In genomic region chr5:115842952-115843351, GRCh38 we compare ENCODE assay signal across 8 cellular contexts. TPM values are rescaled to one million over a fixed set of nuclear protein-coding genes. Genes with fewer than 3 reads are reported as not detected.
DNase-seq lines count a peak whose midpoint lies in the region; ATAC-seq and TF ChIP-seq lines count a peak whose summit lies in the region.

No MANE protein-coding gene starts in this region.

- H3K9me3 Mint-ChIP-seq in activated naive CD4-positive, alpha-beta T cell treated with anti-CD3 and anti-CD28 coated beads, Interleukin-2, amount 50 U/mL, for 24 hours = no peaks in the 10 kb centered on the region
- no peaks in the 10 kb centered on the region for H3K9me3 Mint-ChIP-seq in activated naive CD8-positive, alpha-beta T cell treated with anti-CD3 and anti-CD28 coated beads for 36 hours
- no peaks in the 10 kb centered on the region for H3K9me3 Mint-ChIP-seq in type B pancreatic cell

- peaks cover 53% of the 10 kb centered on the region for H3K4me1 Mint-ChIP-seq in activated naive CD4-positive, alpha-beta T cell treated with anti-CD3 and anti-CD28 coated beads, Interleukin-2, amount 50 U/mL, for 24 hours
- H3K4me1 Mint-ChIP-seq in activated naive CD8-positive, alpha-beta T cell treated with anti-CD3 and anti-CD28 coated beads for 36 hours = peaks cover 45% of the 10 kb centered on the region
- peaks cover 33% of the 10 kb centered on the region for H3K4me1 Mint-ChIP-seq in type B pancreatic cell (ENCODE audit: unreplicated experiment)

- H3K27ac ChIP-seq in liver (ENCODE audit: low read depth in 1 of 2, low read length in 2 of 2) = peak overlapping the region; percentile 88 to 93

- H3K36me3 ChIP-seq in liver (ENCODE audit: control insufficient read depth in 4 of 4, insufficient read depth in 3 of 4, low read depth in 1 of 4, low read length in 3 of 4) = no peaks in the 10 kb centered on the region

- ATAC-seq in HG03469 (IDR thresholded peaks at IDR 0.05; ENCODE audit: unreplicated experiment) = no peak
- no peak for ATAC-seq in HG02623 (IDR thresholded peaks at IDR 0.05; ENCODE audit: unreplicated experiment)

- no peak for TF ChIP-seq RAD21 in liver (IDR thresholded peaks at IDR 0.05)

- H3K9me3 ChIP-seq in liver (ENCODE audit: control insufficient read depth in 4 of 4, low read length in 3 of 4) = no peaks in the 10 kb centered on the region

- H3K4me3 Mint-ChIP-seq in activated naive CD4-positive, alpha-beta T cell treated with anti-CD3 and anti-CD28 coated beads, Interleukin-2, amount 50 U/mL, for 24 hours = peak overlapping the region; percentile 98
- H3K4me3 Mint-ChIP-seq in activated naive CD8-positive, alpha-beta T cell treated with anti-CD3 and anti-CD28 coated beads for 36 hours = peak overlapping the region; percentile 95
- peak overlapping the region; percentile 96 for H3K4me3 Mint-ChIP-seq in type B pancreatic cell

- H3K4me1 ChIP-seq in liver (ENCODE audit: control insufficient read depth in 4 of 4, insufficient read depth in 4 of 4, low read length in 3 of 4) = peaks cover 0 to 44% (median 32%) of the 10 kb centered on the region in 4 donors

- peak overlapping the region; percentile 93 for H3K27ac Mint-ChIP-seq in activated naive CD4-positive, alpha-beta T cell treated with anti-CD3 and anti-CD28 coated beads, Interleukin-2, amount 50 U/mL, for 24 hours
- peak overlapping the region; percentile 90 for H3K27ac Mint-ChIP-seq in activated naive CD8-positive, alpha-beta T cell treated with anti-CD3 and anti-CD28 coated beads for 36 hours
- H3K27ac Mint-ChIP-seq in type B pancreatic cell = peak overlapping the region; percentile 93

- H3K9ac ChIP-seq in liver (ENCODE audit: low read depth in 1 of 2, low read length in 2 of 2) = peak overlapping the region; percentile 23 to 98

- no peak for DNase-seq in activated naive CD4-positive, alpha-beta T cell (lab: John Stamatoyannopoulos, UW)
- no peak for DNase-seq in activated naive CD8-positive, alpha-beta T cell treated with anti-CD3 and anti-CD28 coated beads for 36 hours
- no peak for DNase-seq in type B pancreatic cell (ENCODE audit: extremely low spot score, unreplicated experiment)
- DNase-seq in central memory CD4-positive, alpha-beta T cell = no peak

- peak overlapping the region; percentile 72 to 100 (median 73) for H3K4me3 ChIP-seq in liver (ENCODE audit: low read depth in 1 of 3, low read length in 3 of 3)

- H3K27me3 ChIP-seq in liver (ENCODE audit: control insufficient read depth in 4 of 4, insufficient read depth in 4 of 4, low read length in 3 of 4) = no peaks in the 10 kb centered on the region

- TF ChIP-seq CTCF in liver (IDR thresholded peaks at IDR 0.05; ENCODE audit: low read depth, low read length, missing input control) (no peak), type B pancreatic cell (conservative IDR thresholded peaks at IDR 0.05) (no peak)

- WGBS in liver = 5% methylated on average over 3 of the region's 3 CpGs

- no peaks in the 10 kb centered on the region for H3K36me3 Mint-ChIP-seq in activated naive CD4-positive, alpha-beta T cell treated with anti-CD3 and anti-CD28 coated beads, Interleukin-2, amount 50 U/mL, for 24 hours
- peaks cover 9% of the 10 kb centered on the region for H3K36me3 Mint-ChIP-seq in activated naive CD8-positive, alpha-beta T cell treated with anti-CD3 and anti-CD28 coated beads for 36 hours
- H3K36me3 Mint-ChIP-seq in type B pancreatic cell = no peaks in the 10 kb centered on the region

- no peaks in the 10 kb centered on the region for H3K27me3 Mint-ChIP-seq in activated naive CD4-positive, alpha-beta T cell treated with anti-CD3 and anti-CD28 coated beads, Interleukin-2, amount 50 U/mL, for 24 hours
- H3K27me3 Mint-ChIP-seq in activated naive CD8-positive, alpha-beta T cell treated with anti-CD3 and anti-CD28 coated beads for 36 hours = no peaks in the 10 kb centered on the region
- H3K27me3 Mint-ChIP-seq in type B pancreatic cell = no peaks in the 10 kb centered on the region

TF ChIP-seq in liver, 16 proteins besides CTCF, POLR2A, EP300 and RAD21:
- TF ChIP-seq REST (IDR thresholded peaks at IDR 0.05) = no peak
- no peak for TF ChIP-seq RXRA (IDR thresholded peaks at IDR 0.05)
- no peak for TF ChIP-seq YY1 (IDR thresholded peaks at IDR 0.05)
- TF ChIP-seq, protein P1, sequence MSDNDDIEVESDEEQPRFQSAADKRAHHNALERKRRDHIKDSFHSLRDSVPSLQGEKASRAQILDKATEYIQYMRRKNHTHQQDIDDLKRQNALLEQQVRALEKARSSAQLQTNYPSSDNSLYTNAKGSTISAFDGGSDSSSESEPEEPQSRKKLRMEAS (IDR thresholded peaks at IDR 0.05) = no peak
- no peak for TF ChIP-seq ZBTB33 (IDR thresholded peaks at IDR 0.05)
- TF ChIP-seq SP1 (IDR thresholded peaks at IDR 0.05) = no peak
- TF ChIP-seq FOXA2 (IDR thresholded peaks at IDR 0.05) = no peak
- TF ChIP-seq NR2F2 (IDR thresholded peaks at IDR 0.05) = no peak
- TF ChIP-seq JUND (IDR thresholded peaks at IDR 0.05) = no peak
- no peak for TF ChIP-seq TAF1 (conservative IDR thresholded peaks at IDR 0.05)
- no peak for TF ChIP-seq GABPA (IDR thresholded peaks at IDR 0.05 in 1 of 2, conservative IDR thresholded peaks at IDR 0.05 in 1 of 2)
- no peak for TF ChIP-seq ATF3 (IDR thresholded peaks at IDR 0.05)
- TF ChIP-seq HNF4A (conservative IDR thresholded peaks at IDR 0.05) = no peak
- no peak for TF ChIP-seq EGR1 (IDR thresholded peaks at IDR 0.05; ENCODE audit: low read depth in 2 of 2)
- no peak for TF ChIP-seq HNF4G (IDR thresholded peaks at IDR 0.05)
- no peak for TF ChIP-seq FOXA1 (IDR thresholded peaks at IDR 0.05)

RNA-seq across cellular contexts. Expression of gene AP3S1, which starts 1.2 kb away (rescaled TPM):
- total RNA-seq in activated naive CD8-positive, alpha-beta T cell treated with anti-CD3 and anti-CD28 coated beads for 36 hours = 10 to 100 TPM; 91.7 to 96.8 TPM
- total RNA-seq in liver (10 to 100 TPM; 40.4 to 41.5 TPM), type B pancreatic cell (ENCODE audit: low replicate concordance) (77.5 and 78.1 TPM in 2 replicates)
- polyA plus RNA-seq in liver = 10 to 100 TPM; 32.7 to 52.7 TPM

RNA-seq across cellular contexts. Expression of gene ATG12, which starts 1.6 kb away (rescaled TPM):
- total RNA-seq in activated naive CD8-positive, alpha-beta T cell treated with anti-CD3 and anti-CD28 coated beads for 36 hours = 10 to 100 TPM; 33.4 to 36.4 TPM
- total RNA-seq in liver (10 to 100 TPM; 14.8 to 43.1 TPM), type B pancreatic cell (ENCODE audit: low replicate concordance) (34.4 and 45.9 TPM in 2 replicates)
- polyA plus RNA-seq in liver = 10 to 100 TPM; 15.6 to 32.5 TPM

RNA-seq across cellular contexts. Expression of gene CDO1, which starts 26.5 kb away (rescaled TPM):
- under 1 TPM; 0.37 to 0.56 TPM for total RNA-seq in activated naive CD8-positive, alpha-beta T cell treated with anti-CD3 and anti-CD28 coated beads for 36 hours
- total RNA-seq in liver (100 to 1,000 TPM; 212 to 472 TPM), type B pancreatic cell (ENCODE audit: low replicate concordance) (4.4 and 27.9 TPM in 2 replicates)
- polyA plus RNA-seq in liver = 100 to 1,000 TPM; 106 to 270 TPM
